Comparison of ENCODE assay signal across 18 cellular contexts in the genomic region with DNA sequence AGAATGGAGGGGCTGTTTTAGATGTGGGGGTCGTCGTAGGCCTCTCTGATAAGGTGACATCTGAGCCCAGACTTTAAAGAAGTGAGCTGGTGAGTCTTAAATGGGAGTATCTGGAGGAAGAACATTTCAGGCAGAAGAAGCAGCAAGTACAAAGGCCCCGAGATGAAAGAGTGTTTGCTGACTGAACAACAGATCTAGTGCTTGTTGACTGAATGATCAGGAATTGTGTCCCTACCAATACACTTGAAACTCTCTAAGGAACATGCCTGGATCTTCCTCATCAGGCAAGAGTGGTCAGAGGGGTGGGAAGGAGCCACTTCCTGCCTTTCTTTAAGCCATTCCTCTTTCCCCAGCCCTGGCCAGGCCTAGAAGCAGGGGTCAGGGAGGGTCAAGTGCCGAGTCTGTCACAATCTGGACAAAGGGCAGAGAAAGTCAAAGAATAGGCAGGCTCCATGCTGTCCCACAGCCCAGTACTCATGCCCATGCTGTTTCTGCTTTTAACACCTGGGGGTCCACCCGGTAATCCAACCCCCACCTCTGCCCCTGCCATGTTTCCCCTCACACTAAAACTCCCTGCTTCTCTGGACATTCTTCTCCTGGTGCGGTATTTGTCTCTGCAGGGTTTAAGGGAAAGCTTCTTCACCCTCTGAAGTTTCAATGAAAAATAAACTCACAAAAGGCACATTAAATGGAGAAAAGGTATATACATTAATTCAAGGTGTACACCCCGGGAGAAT. TPM values are rescaled to one million over a fixed set of nuclear protein-coding genes. Genes with fewer than 3 reads are reported as not detected.
DNase-seq lines count a peak whose midpoint lies in the region; ATAC-seq, FAIRE-seq and TF ChIP-seq lines count a peak whose summit lies in the region.
"Had no signal": no experiment of that assay in that cellular context is flagged by ENCODE, and none has a peak within 500 bp of the region (broad histone marks: within the 10 kb centered on the region; RNA-seq: fewer than 3 reads in every experiment).

No MANE protein-coding gene starts in this region.

- no peaks in the 10 kb centered on the region for H3K9me3 Mint-ChIP-seq in activated CD4-positive, alpha-beta T cell treated with anti-CD3 and anti-CD28 coated beads, Interleukin-2, amount 10 ng/mL, durations not matched to agents 7 days and 5 days
- H3K9me3 Mint-ChIP-seq: CD4-positive, alpha-beta T cell had no signal

- no peak for FAIRE-seq in frontal cortex (lab: Jason Lieb, UNC)

- peak; percentile 23 for ATAC-seq in gastroesophageal sphincter
- no peak for ATAC-seq in lung (ENCODE audit: insufficient read depth, low FRiP score)
- no peak for ATAC-seq in HG02981 (IDR thresholded peaks at IDR 0.05; ENCODE audit: unreplicated experiment)
- ATAC-seq: left lung had no signal

- DNase-seq in lung (ENCODE audit: low spot score) = peak; percentile 46
- no peak for DNase-seq in frontal cortex (ENCODE audit: low spot score in 2 of 2)
- no peak for DNase-seq in activated CD4-positive, alpha-beta T cell treated with anti-CD3 and anti-CD28 coated beads, Interleukin-2, amount 10 ng/mL, durations not matched to agents 7 days and 5 days
- DNase-seq in activated gamma-delta T cell treated with Interleukin-2 at 50 U/mL for 16 hours = no peak
- DNase-seq: activated CD4-positive, CD25-positive, alpha-beta regulatory T cell treated with anti-CD3 and anti-CD28 coated beads, Interleukin-2, amount 50 U/mL, for 72 hours; CD4-positive, alpha-beta T cell; NCI-H1930; NCI-H446; sigmoid colon; SK-N-SH; T1000 had no signal

- peaks cover 5% of the 10 kb centered on the region for H3K4me1 Mint-ChIP-seq in activated CD4-positive, alpha-beta T cell treated with anti-CD3 and anti-CD28 coated beads, Interleukin-2, amount 10 ng/mL, durations not matched to agents 7 days and 5 days

- CTCF ChIA-PET in HEK293 (lab: Yijun Ruan, JAX) = interaction anchor here (1.6 kb wide), 1 partner anchor 47 kb away, joined by 4 read pairs; no protein-coding TSS in a partner anchor
- CTCF ChIA-PET in activated CD4-positive, alpha-beta T cell treated with anti-CD3 and anti-CD28 coated beads, Interleukin-2, amount 10 ng/mL, durations not matched to agents 7 days and 5 days (lab: Charles Lee) = no interaction called here

- H3K4me3 ChIP-seq in HEK293 (ENCODE audit: low read depth, low read length) (no peak overlapping the region), gastroesophageal sphincter (no peak overlapping the region), lung (no peak overlapping the region), stomach smooth muscle (ENCODE audit: low read length in 2 of 2) (no peak overlapping the region)
- H3K4me3 ChIP-seq: breast epithelium, left lung, sigmoid colon had no signal

- peaks cover 63% of the 10 kb centered on the region for H3K27me3 Mint-ChIP-seq in activated CD4-positive, alpha-beta T cell treated with anti-CD3 and anti-CD28 coated beads, Interleukin-2, amount 10 ng/mL, durations not matched to agents 7 days and 5 days

- no peaks in the 10 kb centered on the region for H3K9me3 ChIP-seq in HEK293 (ENCODE audit: control insufficient read depth, insufficient read depth, low read depth, low read length)
- H3K9me3 ChIP-seq in gastroesophageal sphincter = no peaks in the 10 kb centered on the region
- no peaks in the 10 kb centered on the region for H3K9me3 ChIP-seq in lung (ENCODE audit: control insufficient read depth in 2 of 2, insufficient read depth in 1 of 2, low read length in 1 of 2)
- H3K9me3 ChIP-seq in stomach smooth muscle (ENCODE audit: control insufficient read depth in 2 of 2, low read length in 2 of 2) = no peaks in the 10 kb centered on the region
- H3K9me3 ChIP-seq: breast epithelium, left lung, sigmoid colon, SK-N-SH had no signal

- TF ChIP-seq CTCF in HEK293 (tag by site-specific recombination; IDR thresholded peaks at IDR 0.05) = no peak
- TF ChIP-seq CTCF in gastroesophageal sphincter (IDR thresholded peaks at IDR 0.05) = no peak
- TF ChIP-seq CTCF in lung (IDR thresholded peaks at IDR 0.05; ENCODE audit: control extremely low read depth, extremely low read depth) = no peak

- H3K36me3 ChIP-seq in HEK293 (ENCODE audit: control insufficient read depth in 2 of 2, insufficient read depth in 1 of 2, low read length in 2 of 2) = no peaks in the 10 kb centered on the region
- H3K36me3 ChIP-seq in gastroesophageal sphincter = no peaks in the 10 kb centered on the region
- H3K36me3 ChIP-seq in lung (ENCODE audit: control insufficient read depth in 2 of 2, insufficient read depth in 2 of 2, low read length in 2 of 2) = no peaks in the 10 kb centered on the region
- H3K36me3 ChIP-seq in stomach smooth muscle (ENCODE audit: control insufficient read depth in 2 of 2, insufficient read depth in 2 of 2, low read length in 2 of 2) = no peaks in the 10 kb centered on the region
- H3K36me3 ChIP-seq: breast epithelium, left lung, sigmoid colon had no signal

- no peak for TF ChIP-seq POLR2A in gastroesophageal sphincter (IDR thresholded peaks at IDR 0.05)

- H3K27ac ChIP-seq in HEK293 (ENCODE audit: extremely low read depth, low read depth, low read length) (no peak overlapping the region), gastroesophageal sphincter (peak overlapping the region in 2 of 4 donors; percentile 8 to 37), lung (ENCODE audit: low read depth in 1 of 2, low read length in 1 of 2) (no peak overlapping the region), stomach smooth muscle (ENCODE audit: low read length) (peak overlapping the region; percentile 18)
- H3K27ac ChIP-seq: epithelial cell of prostate had no signal

- H3K9ac ChIP-seq in stomach smooth muscle (ENCODE audit: low read length in 2 of 2) = no peak overlapping the region
- H3K9ac ChIP-seq: SK-N-SH had no signal

- H3K4me1 ChIP-seq in HEK293 (ENCODE audit: control insufficient read depth, insufficient read depth, low read length) = 0 out of 2 replicates have a peak, but pooled peaks cover 3% of the 10 kb centered on the region
- peaks cover 0 to 24% (median 8%) of the 10 kb centered on the region in 3 donors for H3K4me1 ChIP-seq in gastroesophageal sphincter
- H3K4me1 ChIP-seq in lung (ENCODE audit: control insufficient read depth in 2 of 2, insufficient read depth in 2 of 2, low read length in 2 of 2) = peaks cover 0 to 40% of the 10 kb centered on the region in 2 donors
- H3K4me1 ChIP-seq in stomach smooth muscle (ENCODE audit: control insufficient read depth, insufficient read depth, low read length) = peaks cover 19% of the 10 kb centered on the region
- H3K4me1 ChIP-seq: breast epithelium had no signal

- 78 to 90% methylated on average over 5 to 7 of the region's 7 CpGs for WGBS in gastroesophageal sphincter (ENCODE audit: low coverage in 1 of 2), 2 donors
- WGBS in lung, 2 donors = 78 to 86% methylated on average over 7 of the region's 7 CpGs

- POLR2A ChIA-PET in HEK293 (lab: Yijun Ruan, JAX) = no interaction called here
- POLR2A ChIA-PET in activated CD4-positive, alpha-beta T cell treated with anti-CD3 and anti-CD28 coated beads, Interleukin-2, amount 10 ng/mL, durations not matched to agents 7 days and 5 days (lab: Charles Lee) = no interaction called here

- no peaks in the 10 kb centered on the region for H3K36me3 Mint-ChIP-seq in activated CD4-positive, alpha-beta T cell treated with anti-CD3 and anti-CD28 coated beads, Interleukin-2, amount 10 ng/mL, durations not matched to agents 7 days and 5 days (ENCODE audit: low read depth)

- H3K27ac Mint-ChIP-seq in activated CD4-positive, alpha-beta T cell treated with anti-CD3 and anti-CD28 coated beads, Interleukin-2, amount 10 ng/mL, durations not matched to agents 7 days and 5 days = no peak overlapping the region
- H3K27ac Mint-ChIP-seq: CD4-positive, alpha-beta T cell had no signal

- no peak for TF ChIP-seq EP300 in gastroesophageal sphincter (IDR thresholded peaks at IDR 0.05)

- H3K4me3 Mint-ChIP-seq in activated CD4-positive, alpha-beta T cell treated with anti-CD3 and anti-CD28 coated beads, Interleukin-2, amount 10 ng/mL, durations not matched to agents 7 days and 5 days = no peak overlapping the region
- H3K4me3 Mint-ChIP-seq: CD4-positive, alpha-beta T cell had no signal

- H3K27me3 ChIP-seq in gastroesophageal sphincter (no peaks in the 10 kb centered on the region), lung (ENCODE audit: control insufficient read depth, insufficient read depth) (no peaks in the 10 kb centered on the region), stomach smooth muscle (ENCODE audit: control insufficient read depth in 1 of 2, insufficient read depth in 2 of 2, low read length in 2 of 2) (no peaks in the 10 kb centered on the region)
- H3K27me3 ChIP-seq: breast epithelium had no signal

TF ChIP-seq in HEK293, 187 proteins besides CTCF, POLR2A, EP300 and RAD21:
- TF ChIP-seq ZBTB21 (tag by site-specific recombination; IDR thresholded peaks at IDR 0.05) = no peak
- no peak for TF ChIP-seq YY2 (tag by site-specific recombination; IDR thresholded peaks at IDR 0.05)
- TF ChIP-seq ZNF623 (tag by site-specific recombination; IDR thresholded peaks at IDR 0.05) = peak; percentile 26; the same call in 1 of the 2 replicates
- no peak for TF ChIP-seq KLF9 (tag by site-specific recombination; IDR thresholded peaks at IDR 0.05; ENCODE audit: low read depth)
- TF ChIP-seq MEIS1 (CRISPR knock-in tag; IDR thresholded peaks at IDR 0.05; ENCODE audit: borderline replicate concordance) = no peak
- TF ChIP-seq KLF10 (tag by site-specific recombination; IDR thresholded peaks at IDR 0.05) = no peak
- no peak for TF ChIP-seq ZNF785 (tag by site-specific recombination; IDR thresholded peaks at IDR 0.05)

RNA-seq across cellular contexts. Expression of a gene that starts 3.0 kb away (rescaled TPM):
- total RNA-seq in gastroesophageal sphincter (1 to 10 TPM in 3 of 4 donors, not detected in 1; 3.0 to 8.1 (median 5.2) TPM), lung (10 to 100 TPM; 11.5 to 14.3 TPM), frontal cortex (not detected)
- polyA plus RNA-seq in lung = 10 to 100 TPM in 1 of 2 donors, 1 to 10 TPM in 1; 9.9 to 12.7 TPM
- total RNA-seq in activated CD4-positive, alpha-beta T cell treated with anti-CD3 and anti-CD28 coated beads, Interleukin-2, amount 10 ng/mL, durations not matched to agents 7 days and 5 days = not detected
- total RNA-seq: CD4-positive, alpha-beta T cell had no signal
